27 cellular contexts compared by ENCODE assay signal in genomic region chr10:12308976-12309375, GRCh38.
"Had no signal": no experiment of that assay in that cellular context is flagged by ENCODE, and none has a peak within 500 bp of the region (broad histone marks: within the 10 kb centered on the region; RNA-seq: fewer than 3 reads in every experiment).

No MANE protein-coding gene starts in this region.

- DNase-seq: activated CD4-positive, alpha-beta memory T cell treated with anti-CD3 and anti-CD28 coated beads for 36 hours; activated CD4-positive, alpha-beta T cell treated with anti-CD3 and anti-CD28 coated beads for 36 hours; activated CD4-positive, alpha-beta T cell treated with anti-CD3 and anti-CD28 coated beads, Interleukin-2, amount 10 ng/mL, durations not matched to agents 24 days and 14 days; activated CD4-positive, CD25-positive, alpha-beta regulatory T cell; activated CD4-positive, CD25-positive, alpha-beta regulatory T cell treated with anti-CD3 and anti-CD28 coated beads, Interleukin-2, amount 50 U/mL, for 72 hours; activated CD8-positive, alpha-beta memory T cell treated with anti-CD3 and anti-CD28 coated beads, Interleukin-2, amount 10 ng/mL, durations not matched to agents 7 days and 5 days; activated CD8-positive, alpha-beta memory T cell treated with anti-CD3 and anti-CD28 coated beads, Interleukin-2, amount 50 U/mL, for 4 hours; activated CD8-positive, alpha-beta T cell treated with anti-CD3 and anti-CD28 coated beads, Interleukin-2, amount 10 ng/mL, durations not matched to agents 7 days and 5 days; activated gamma-delta T cell; activated naive CD4-positive, alpha-beta T cell; activated naive CD4-positive, alpha-beta T cell treated with anti-CD3 and anti-CD28 coated beads, Interleukin-2, amount 10 ng/mL, durations not matched to agents 7 days and 5 days; activated naive CD8-positive, alpha-beta T cell treated with anti-CD3 and anti-CD28 coated beads, Interleukin-2, amount 10 ng/mL, durations not matched to agents 7 days and 5 days; activated T-cell treated with anti-CD3 and anti-CD28 coated beads, Interleukin-2, amount 50 U/mL, for 24 hours; activated T-cell treated with anti-CD3 and anti-CD28 coated beads, Interleukin-2, amount 50 U/mL, for 72 hours; cortex of kidney; effector CD8-positive, alpha-beta T cell; esophagus squamous epithelium; foreskin fibroblast; gastrocnemius medialis; glutamatergic neuron; heart left ventricle; T-helper 2 cell had no signal

- H3K27me3 ChIP-seq: ascending aorta, breast epithelium, cardiac muscle cell, esophagus squamous epithelium, gastrocnemius medialis, heart left ventricle had no signal

- H3K36me3 ChIP-seq: ascending aorta, breast epithelium, cardiac muscle cell, esophagus squamous epithelium, gastrocnemius medialis, heart left ventricle had no signal

- H3K4me3 ChIP-seq: ascending aorta, breast epithelium, cardiac muscle cell, esophagus squamous epithelium, gastrocnemius medialis, heart left ventricle had no signal

- ATAC-seq: activated CD4-positive, alpha-beta T cell treated with anti-CD3 and anti-CD28 coated beads for 36 hours; activated CD8-positive, alpha-beta memory T cell treated with anti-CD3 and anti-CD28 coated beads, Interleukin-2, amount 10 ng/mL, durations not matched to agents 7 days and 5 days; activated CD8-positive, alpha-beta T cell treated with anti-CD3 and anti-CD28 coated beads, Interleukin-2, amount 10 ng/mL, durations not matched to agents 7 days and 5 days; activated naive CD4-positive, alpha-beta T cell treated with anti-CD3 and anti-CD28 coated beads, Interleukin-2, amount 50 U/mL, for 72 hours; activated T-cell treated with anti-CD3 and anti-CD28 coated beads, Interleukin-2, amount 50 U/mL, for 72 hours; gastrocnemius medialis; heart left ventricle had no signal

- H3K27ac ChIP-seq: ascending aorta, breast epithelium, cardiac muscle cell, epithelial cell of prostate, esophagus squamous epithelium, gastrocnemius medialis, heart left ventricle had no signal

- H3K4me1 ChIP-seq: ascending aorta, breast epithelium, esophagus squamous epithelium, gastrocnemius medialis, heart left ventricle had no signal

- H3K9me3 ChIP-seq: ascending aorta, breast epithelium, esophagus squamous epithelium, gastrocnemius medialis had no signal
